Comparison of ENCODE assay signal across 10 cellular contexts in the genomic region with DNA sequence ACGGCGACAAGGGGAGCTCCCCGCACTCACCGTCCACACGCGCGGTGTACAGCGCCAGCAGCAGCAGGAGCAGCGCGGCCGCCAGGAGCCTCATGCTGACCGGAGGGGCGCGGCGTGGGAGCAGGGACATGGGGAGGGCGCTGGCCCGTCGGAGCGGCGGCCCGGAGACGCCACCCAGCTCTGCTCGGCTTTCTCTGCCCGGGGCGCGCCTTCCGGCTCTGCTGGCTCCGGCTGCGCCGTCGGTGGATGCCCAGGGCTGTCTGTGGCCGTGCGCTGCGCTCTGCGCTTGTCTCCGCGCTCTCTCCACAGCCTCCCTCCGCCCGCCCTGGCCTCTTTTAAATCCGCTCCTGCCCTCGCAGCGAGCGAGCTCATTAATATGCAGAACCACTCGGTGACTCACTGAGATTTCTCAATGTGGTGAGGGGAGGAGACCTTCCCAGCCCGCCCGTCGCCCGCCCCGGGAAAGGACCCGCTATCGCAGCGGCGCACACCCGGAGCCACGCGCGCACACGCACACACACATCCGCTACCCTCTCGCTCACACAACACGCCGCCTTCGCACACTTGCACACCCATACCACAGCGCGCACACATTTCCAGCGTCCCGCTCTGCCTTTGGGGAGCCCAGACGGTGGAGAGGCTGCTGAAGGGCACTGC. TPM values are rescaled to one million over a fixed set of nuclear protein-coding genes. Genes with fewer than 3 reads are reported as not detected.
A peak's percentile ranks its signal among the peaks of the same experiment; 100 is the strongest.
DNase-seq lines count a peak whose midpoint lies in the region; ATAC-seq and TF ChIP-seq lines count a peak whose summit lies in the region.
"Had no signal": no experiment of that assay in that cellular context is flagged by ENCODE, and none has a peak within 500 bp of the region (broad histone marks: within the 10 kb centered on the region; RNA-seq: fewer than 3 reads in every experiment).

A gene with protein sequence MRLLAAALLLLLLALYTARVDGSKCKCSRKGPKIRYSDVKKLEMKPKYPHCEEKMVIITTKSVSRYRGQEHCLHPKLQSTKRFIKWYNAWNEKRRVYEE (minus strand): TSS at position 307 of the 657 bp plus-strand sequence. CDS start 213 bp downstream, at position 94.

- peaks cover 21% of the 10 kb centered on the region for H3K4me1 Mint-ChIP-seq in WTC11
- H3K4me1 Mint-ChIP-seq: B cell had no signal

- peak; percentile 13 for DNase-seq in NCI-H1105 treated with DMSO at 0.1 percent for 48 hours (lab: John Stamatoyannopoulos, UW)
- DNase-seq in NCI-H1105 (lab: John Stamatoyannopoulos, UW): no peak
- DNase-seq in WTC11 (ENCODE audit: low spot score): peak; percentile 74
- DNase-seq in Right ventricle myocardium superior: peak; percentile 61
- DNase-seq in putamen (ENCODE audit: low spot score): peak; percentile 55
- no peak for DNase-seq in DMS79 (lab: John Stamatoyannopoulos, UW)

- intact Hi-C loops in Right ventricle myocardium superior (cut with DNase I): no loop called here

- CTCF ChIA-PET in WTC11 (lab: Charles Lee): interaction anchor here (0.6 to 6.8 kb wide), 15 partner anchors 14 to 366 kb away, joined by 3 to 119 read pairs (median 5); no protein-coding TSS in a partner anchor

- peaks cover 85% of the 10 kb centered on the region for H3K27me3 Mint-ChIP-seq in WTC11 (ENCODE audit: low read depth)

- H3K36me3 Mint-ChIP-seq in WTC11: no peaks in the 10 kb centered on the region

- POLR2A ChIA-PET in WTC11 (lab: Charles Lee): interaction anchor here (0.6 kb wide), 1 partner anchor 24 kb away, joined by 3 read pairs; no protein-coding TSS in a partner anchor

- no peaks in the 10 kb centered on the region for H3K9me3 Mint-ChIP-seq in WTC11

- ATAC-seq in WTC11 (peak; percentile 71), Right ventricle myocardium superior (ENCODE audit: poor library complexity) (peak; percentile 69), HG02938 (IDR thresholded peaks at IDR 0.05; ENCODE audit: unreplicated experiment) (no peak), HG03280 (IDR thresholded peaks at IDR 0.05; ENCODE audit: unreplicated experiment) (no peak)

- no peak within 1 kb of the TSS for H3K27ac Mint-ChIP-seq in WTC11
- H3K27ac Mint-ChIP-seq: B cell had no signal

- TF ChIP-seq CTCF in WTC11 (IDR thresholded peaks at IDR 0.05): no peak

- H3K4me3 Mint-ChIP-seq in WTC11: peak within 1 kb of the TSS; percentile 79
- H3K4me3 Mint-ChIP-seq: B cell had no signal

TF ChIP-seq in WTC11, 78 proteins besides CTCF, POLR2A, EP300 and RAD21 (continues in another document):
- TF ChIP-seq ZNF416 (CRISPR knock-in tag; IDR thresholded peaks at IDR 0.05) (no peak), CREB1 (CRISPR knock-in tag; IDR thresholded peaks at IDR 0.05) (no peak), JUN (CRISPR knock-in tag; IDR thresholded peaks at IDR 0.05) (no peak), RELA (CRISPR knock-in tag; IDR thresholded peaks at IDR 0.05; ENCODE audit: borderline replicate concordance) (0 out of 2 replicates have a peak, but pooled peaks have one; percentile 40), TCF7 (CRISPR knock-in tag; IDR thresholded peaks at IDR 0.05; ENCODE audit: low read depth) (no peak), TEAD1 (CRISPR knock-in tag; IDR thresholded peaks at IDR 0.05) (no peak), MYBL2 (CRISPR knock-in tag; IDR thresholded peaks at IDR 0.05) (peak; percentile 82; the same call in 1 of the 2 replicates), EMX1 (CRISPR knock-in tag; IDR thresholded peaks at IDR 0.05) (no peak)
- TF ChIP-seq, protein P1, sequence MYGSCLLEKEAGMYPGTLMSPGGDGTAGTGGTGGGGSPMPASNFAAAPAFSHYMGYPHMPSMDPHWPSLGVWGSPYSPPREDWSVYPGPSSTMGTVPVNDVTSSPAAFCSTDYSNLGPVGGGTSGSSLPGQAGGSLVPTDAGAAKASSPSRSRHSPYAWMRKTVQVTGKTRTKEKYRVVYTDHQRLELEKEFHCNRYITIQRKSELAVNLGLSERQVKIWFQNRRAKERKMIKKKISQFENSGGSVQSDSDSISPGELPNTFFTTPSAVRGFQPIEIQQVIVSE (CRISPR knock-in tag; IDR thresholded peaks at IDR 0.05; ENCODE audit: borderline replicate concordance): no peak
- TF ChIP-seq, protein P2, sequence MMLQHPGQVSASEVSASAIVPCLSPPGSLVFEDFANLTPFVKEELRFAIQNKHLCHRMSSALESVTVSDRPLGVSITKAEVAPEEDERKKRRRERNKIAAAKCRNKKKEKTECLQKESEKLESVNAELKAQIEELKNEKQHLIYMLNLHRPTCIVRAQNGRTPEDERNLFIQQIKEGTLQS (CRISPR knock-in tag; conservative IDR thresholded peaks at IDR 0.05): no peak
- TF ChIP-seq, protein P3, sequence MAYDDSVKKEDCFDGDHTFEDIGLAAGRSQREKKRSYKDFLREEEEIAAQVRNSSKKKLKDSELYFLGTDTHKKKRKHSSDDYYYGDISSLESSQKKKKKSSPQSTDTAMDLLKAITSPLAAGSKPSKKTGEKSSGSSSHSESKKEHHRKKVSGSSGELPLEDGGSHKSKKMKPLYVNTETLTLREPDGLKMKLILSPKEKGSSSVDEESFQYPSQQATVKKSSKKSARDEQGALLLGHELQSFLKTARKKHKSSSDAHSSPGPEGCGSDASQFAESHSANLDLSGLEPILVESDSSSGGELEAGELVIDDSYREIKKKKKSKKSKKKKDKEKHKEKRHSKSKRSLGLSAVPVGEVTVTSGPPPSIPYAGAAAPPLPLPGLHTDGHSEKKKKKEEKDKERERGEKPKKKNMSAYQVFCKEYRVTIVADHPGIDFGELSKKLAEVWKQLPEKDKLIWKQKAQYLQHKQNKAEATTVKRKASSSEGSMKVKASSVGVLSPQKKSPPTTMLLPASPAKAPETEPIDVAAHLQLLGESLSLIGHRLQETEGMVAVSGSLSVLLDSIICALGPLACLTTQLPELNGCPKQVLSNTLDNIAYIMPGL (CRISPR knock-in tag; IDR thresholded peaks at IDR 0.05): 0 out of 2 replicates have a peak, but pooled peaks have one; percentile 19
- TF ChIP-seq, protein P4, sequence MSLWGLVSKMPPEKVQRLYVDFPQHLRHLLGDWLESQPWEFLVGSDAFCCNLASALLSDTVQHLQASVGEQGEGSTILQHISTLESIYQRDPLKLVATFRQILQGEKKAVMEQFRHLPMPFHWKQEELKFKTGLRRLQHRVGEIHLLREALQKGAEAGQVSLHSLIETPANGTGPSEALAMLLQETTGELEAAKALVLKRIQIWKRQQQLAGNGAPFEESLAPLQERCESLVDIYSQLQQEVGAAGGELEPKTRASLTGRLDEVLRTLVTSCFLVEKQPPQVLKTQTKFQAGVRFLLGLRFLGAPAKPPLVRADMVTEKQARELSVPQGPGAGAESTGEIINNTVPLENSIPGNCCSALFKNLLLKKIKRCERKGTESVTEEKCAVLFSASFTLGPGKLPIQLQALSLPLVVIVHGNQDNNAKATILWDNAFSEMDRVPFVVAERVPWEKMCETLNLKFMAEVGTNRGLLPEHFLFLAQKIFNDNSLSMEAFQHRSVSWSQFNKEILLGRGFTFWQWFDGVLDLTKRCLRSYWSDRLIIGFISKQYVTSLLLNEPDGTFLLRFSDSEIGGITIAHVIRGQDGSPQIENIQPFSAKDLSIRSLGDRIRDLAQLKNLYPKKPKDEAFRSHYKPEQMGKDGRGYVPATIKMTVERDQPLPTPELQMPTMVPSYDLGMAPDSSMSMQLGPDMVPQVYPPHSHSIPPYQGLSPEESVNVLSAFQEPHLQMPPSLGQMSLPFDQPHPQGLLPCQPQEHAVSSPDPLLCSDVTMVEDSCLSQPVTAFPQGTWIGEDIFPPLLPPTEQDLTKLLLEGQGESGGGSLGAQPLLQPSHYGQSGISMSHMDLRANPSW (CRISPR knock-in tag; conservative IDR thresholded peaks at IDR 0.05; ENCODE audit: low read depth): no peak
- TF ChIP-seq, protein P5, sequence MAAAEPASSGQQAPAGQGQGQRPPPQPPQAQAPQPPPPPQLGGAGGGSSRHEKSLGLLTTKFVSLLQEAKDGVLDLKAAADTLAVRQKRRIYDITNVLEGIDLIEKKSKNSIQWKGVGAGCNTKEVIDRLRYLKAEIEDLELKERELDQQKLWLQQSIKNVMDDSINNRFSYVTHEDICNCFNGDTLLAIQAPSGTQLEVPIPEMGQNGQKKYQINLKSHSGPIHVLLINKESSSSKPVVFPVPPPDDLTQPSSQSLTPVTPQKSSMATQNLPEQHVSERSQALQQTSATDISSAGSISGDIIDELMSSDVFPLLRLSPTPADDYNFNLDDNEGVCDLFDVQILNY (CRISPR knock-in tag; IDR thresholded peaks at IDR 0.05): no peak
- TF ChIP-seq, protein P6, sequence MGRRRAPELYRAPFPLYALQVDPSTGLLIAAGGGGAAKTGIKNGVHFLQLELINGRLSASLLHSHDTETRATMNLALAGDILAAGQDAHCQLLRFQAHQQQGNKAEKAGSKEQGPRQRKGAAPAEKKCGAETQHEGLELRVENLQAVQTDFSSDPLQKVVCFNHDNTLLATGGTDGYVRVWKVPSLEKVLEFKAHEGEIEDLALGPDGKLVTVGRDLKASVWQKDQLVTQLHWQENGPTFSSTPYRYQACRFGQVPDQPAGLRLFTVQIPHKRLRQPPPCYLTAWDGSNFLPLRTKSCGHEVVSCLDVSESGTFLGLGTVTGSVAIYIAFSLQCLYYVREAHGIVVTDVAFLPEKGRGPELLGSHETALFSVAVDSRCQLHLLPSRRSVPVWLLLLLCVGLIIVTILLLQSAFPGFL (CRISPR knock-in tag; IDR thresholded peaks at IDR 0.05; ENCODE audit: borderline replicate concordance): no peak
- TF ChIP-seq, protein P7, sequence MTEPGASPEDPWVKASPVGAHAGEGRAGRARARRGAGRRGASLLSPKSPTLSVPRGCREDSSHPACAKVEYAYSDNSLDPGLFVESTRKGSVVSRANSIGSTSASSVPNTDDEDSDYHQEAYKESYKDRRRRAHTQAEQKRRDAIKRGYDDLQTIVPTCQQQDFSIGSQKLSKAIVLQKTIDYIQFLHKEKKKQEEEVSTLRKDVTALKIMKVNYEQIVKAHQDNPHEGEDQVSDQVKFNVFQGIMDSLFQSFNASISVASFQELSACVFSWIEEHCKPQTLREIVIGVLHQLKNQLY (CRISPR knock-in tag; IDR thresholded peaks at IDR 0.05): no peak
- TF ChIP-seq, protein P8, sequence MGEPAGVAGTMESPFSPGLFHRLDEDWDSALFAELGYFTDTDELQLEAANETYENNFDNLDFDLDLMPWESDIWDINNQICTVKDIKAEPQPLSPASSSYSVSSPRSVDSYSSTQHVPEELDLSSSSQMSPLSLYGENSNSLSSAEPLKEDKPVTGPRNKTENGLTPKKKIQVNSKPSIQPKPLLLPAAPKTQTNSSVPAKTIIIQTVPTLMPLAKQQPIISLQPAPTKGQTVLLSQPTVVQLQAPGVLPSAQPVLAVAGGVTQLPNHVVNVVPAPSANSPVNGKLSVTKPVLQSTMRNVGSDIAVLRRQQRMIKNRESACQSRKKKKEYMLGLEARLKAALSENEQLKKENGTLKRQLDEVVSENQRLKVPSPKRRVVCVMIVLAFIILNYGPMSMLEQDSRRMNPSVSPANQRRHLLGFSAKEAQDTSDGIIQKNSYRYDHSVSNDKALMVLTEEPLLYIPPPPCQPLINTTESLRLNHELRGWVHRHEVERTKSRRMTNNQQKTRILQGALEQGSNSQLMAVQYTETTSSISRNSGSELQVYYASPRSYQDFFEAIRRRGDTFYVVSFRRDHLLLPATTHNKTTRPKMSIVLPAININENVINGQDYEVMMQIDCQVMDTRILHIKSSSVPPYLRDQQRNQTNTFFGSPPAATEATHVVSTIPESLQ (CRISPR knock-in tag; IDR thresholded peaks at IDR 0.05): no peak

RNA-seq across cellular contexts. Expression of the gene that starts here (rescaled TPM):
- total RNA-seq in WTC11 (2021): 0.64 to 0.87 TPM (median 0.87 TPM) in 3 replicates
- 1.3 TPM for total RNA-seq in Right ventricle myocardium superior
- total RNA-seq: B cell, SK-MEL-5 had no signal

Comparison
In these comparisons a context has a peak if more than half of its experiments do, and no peak if none do; other contexts are left out.
1. DNase-seq: peak in NCI-H1105 treated with DMSO at 0.1 percent for 48 hours (single experiment), Right ventricle myocardium superior (single experiment) and putamen (single experiment); none in NCI-H1105 (single experiment) and DMS79 (single experiment).
2. Peak in DNase-seq and ATAC-seq in WTC11; RNA of the gene not detected or under 1 TPM.